In genomic region chrX:16832301-16832700, GRCh38 we compare ENCODE assay signal across 26 cellular contexts. TPM values are rescaled to one million over a fixed set of nuclear protein-coding genes. Genes with fewer than 3 reads are reported as not detected.
DNase-seq lines count a peak whose midpoint lies in the region; ATAC-seq and TF ChIP-seq lines count a peak whose summit lies in the region.
"Had no signal": no experiment of that assay in that cellular context is flagged by ENCODE, and none has a peak within 500 bp of the region (broad histone marks: within the 10 kb centered on the region; RNA-seq: fewer than 3 reads in every experiment).

No MANE protein-coding gene starts in this region.

- DNase-seq in activated naive CD4-positive, alpha-beta T cell treated with anti-CD3 and anti-CD28 coated beads, Interleukin-2, amount 10 ng/mL, durations not matched to agents 7 days and 5 days, result no peak
- DNase-seq in activated naive CD4-positive, alpha-beta T cell treated with anti-CD3 and anti-CD28 coated beads, Interleukin-2, amount 50 U/mL, for 16 hours, result no peak
- DNase-seq in WTC11 (ENCODE audit: low spot score), result no peak
- peak; percentile 56 for DNase-seq in iris pigment epithelial cell (ENCODE audit: low read depth)
- no peak for DNase-seq in retinal pigment epithelial cell (ENCODE audit: low read depth)
- DNase-seq in D341Med (ENCODE audit: low spot score), result no peak
- no peak for DNase-seq in dorsolateral prefrontal cortex
- DNase-seq: activated CD4-positive, alpha-beta T cell treated with anti-CD3 and anti-CD28 coated beads, Interleukin-2, amount 50 U/mL, for 1 hour; DMS153; kidney glomerular epithelial cell; MM.1S; naive B cell; NCI-H1417 treated with DMSO at 0.1 percent for 48 hours; NCI-H2171; NCI-H524 treated with DMSO at 0.1 percent for 48 hours; pancreas; sigmoid colon; stimulated activated CD4-positive, alpha-beta T cell treated with anti-CD3 and anti-CD28 coated beads, Interleukin-15, amount 100 ng/mL, for 24 hours; stimulated activated CD8-positive, alpha-beta memory T cell treated with anti-CD3 and anti-CD28 coated beads, Interleukin-4, amount 100 ng/mL, for 48 hours; uterus had no signal

- CTCF ChIA-PET in activated naive CD4-positive, alpha-beta T cell treated with anti-CD3 and anti-CD28 coated beads, Interleukin-2, amount 10 ng/mL, durations not matched to agents 7 days and 5 days (lab: Charles Lee), result interaction anchor here (0.5 kb wide), 1 partner anchor 71 kb away, joined by 3 read pairs; no protein-coding TSS in a partner anchor
- CTCF ChIA-PET in WTC11 (lab: Charles Lee), result no interaction called here

- intact Hi-C loops in dorsolateral prefrontal cortex (cut with DNase I), result no loop called here

- no peak overlapping the region for H3K4me3 Mint-ChIP-seq in activated naive CD4-positive, alpha-beta T cell treated with anti-CD3 and anti-CD28 coated beads, Interleukin-2, amount 10 ng/mL, durations not matched to agents 7 days and 5 days
- H3K4me3 Mint-ChIP-seq in WTC11, result no peak overlapping the region

- no peaks in the 10 kb centered on the region for H3K9me3 Mint-ChIP-seq in activated naive CD4-positive, alpha-beta T cell treated with anti-CD3 and anti-CD28 coated beads, Interleukin-2, amount 10 ng/mL, durations not matched to agents 7 days and 5 days
- no peaks in the 10 kb centered on the region for H3K9me3 Mint-ChIP-seq in WTC11

- TF ChIP-seq CTCF in WTC11 (IDR thresholded peaks at IDR 0.05) (no peak), retinal pigment epithelial cell (conservative IDR thresholded peaks at IDR 0.05; ENCODE audit: low read depth, low read length) (peak; percentile 19), dorsolateral prefrontal cortex (IDR thresholded peaks at IDR 0.05 in 54 of 56, conservative IDR thresholded peaks at IDR 0.05 in 2 of 56; ENCODE audit: low read depth in 1 of 56, partially characterized antibody in 56 of 56) (no peak)

- no peaks in the 10 kb centered on the region for H3K27me3 Mint-ChIP-seq in activated naive CD4-positive, alpha-beta T cell treated with anti-CD3 and anti-CD28 coated beads, Interleukin-2, amount 10 ng/mL, durations not matched to agents 7 days and 5 days
- no peaks in the 10 kb centered on the region for H3K27me3 Mint-ChIP-seq in WTC11 (ENCODE audit: low read depth)
- H3K27me3 Mint-ChIP-seq: naive B cell had no signal

- H3K27me3 ChIP-seq in dorsolateral prefrontal cortex, result peaks cover 0 to 5% (median 0%) of the 10 kb centered on the region in 45 donors
- H3K27me3 ChIP-seq: ascending aorta, pancreas, sigmoid colon, uterus had no signal

- ATAC-seq in WTC11 (0 out of 2 replicates have a peak, but pooled peaks have one; percentile 15), HG03139 (IDR thresholded peaks at IDR 0.05; ENCODE audit: unreplicated experiment) (no peak)
- ATAC-seq: K562, Panc1 had no signal

- H3K4me3 ChIP-seq in retinal pigment epithelial cell (ENCODE audit: low read length) (no peak overlapping the region), dorsolateral prefrontal cortex (no peak overlapping the region)
- H3K4me3 ChIP-seq: ascending aorta, HAP-1, K562, pancreas, sigmoid colon, uterus had no signal

- peak overlapping the region; percentile 58 for H3K27ac Mint-ChIP-seq in activated naive CD4-positive, alpha-beta T cell treated with anti-CD3 and anti-CD28 coated beads, Interleukin-2, amount 10 ng/mL, durations not matched to agents 7 days and 5 days
- H3K27ac Mint-ChIP-seq in WTC11, result no peak overlapping the region

- POLR2A ChIA-PET in WTC11 (lab: Charles Lee), result no interaction called here

- no peak overlapping the region for H3K27ac ChIP-seq in dorsolateral prefrontal cortex
- H3K27ac ChIP-seq: ascending aorta, C4-2B, pancreas, sigmoid colon, uterus had no signal

- peaks cover 10% of the 10 kb centered on the region for H3K36me3 Mint-ChIP-seq in activated naive CD4-positive, alpha-beta T cell treated with anti-CD3 and anti-CD28 coated beads, Interleukin-2, amount 10 ng/mL, durations not matched to agents 7 days and 5 days
- H3K36me3 Mint-ChIP-seq in WTC11, result peaks cover 44% of the 10 kb centered on the region

- H3K4me1 Mint-ChIP-seq in activated naive CD4-positive, alpha-beta T cell treated with anti-CD3 and anti-CD28 coated beads, Interleukin-2, amount 10 ng/mL, durations not matched to agents 7 days and 5 days, result no peaks in the 10 kb centered on the region
- peaks cover 31% of the 10 kb centered on the region for H3K4me1 Mint-ChIP-seq in WTC11

TF ChIP-seq in WTC11, 78 proteins besides CTCF, POLR2A, EP300 and RAD21:
- TF ChIP-seq TP53 (CRISPR knock-in tag; IDR thresholded peaks at IDR 0.05), result no peak
- no peak for TF ChIP-seq GTF2I (CRISPR knock-in tag; conservative IDR thresholded peaks at IDR 0.05)
- no peak for TF ChIP-seq ZNF512 (CRISPR knock-in tag; IDR thresholded peaks at IDR 0.05; ENCODE audit: borderline replicate concordance)
- TF ChIP-seq NR1H2 (CRISPR knock-in tag; IDR thresholded peaks at IDR 0.05), result no peak
- no peak for TF ChIP-seq KAT7 (CRISPR knock-in tag; IDR thresholded peaks at IDR 0.05; ENCODE audit: borderline replicate concordance)
- no peak for TF ChIP-seq ESRRA (CRISPR knock-in tag; IDR thresholded peaks at IDR 0.05; ENCODE audit: borderline replicate concordance)
- TF ChIP-seq CDX4 (CRISPR knock-in tag; IDR thresholded peaks at IDR 0.05; ENCODE audit: borderline replicate concordance), result no peak
- TF ChIP-seq CBFB (CRISPR knock-in tag; IDR thresholded peaks at IDR 0.05; ENCODE audit: low read depth), result no peak
- TF ChIP-seq MYBL2 (CRISPR knock-in tag; IDR thresholded peaks at IDR 0.05), result no peak
- TF ChIP-seq STAT6 (CRISPR knock-in tag; conservative IDR thresholded peaks at IDR 0.05; ENCODE audit: low read depth), result no peak
- TF ChIP-seq ZBTB21 (CRISPR knock-in tag; IDR thresholded peaks at IDR 0.05; ENCODE audit: borderline replicate concordance), result no peak
TF ChIP-seq in WTC11: peak in this region for 0.

RNA-seq across cellular contexts. Expression of gene RBBP7, which starts 37.9 kb away (rescaled TPM):
- total RNA-seq in WTC11 (2021) (113 to 120 TPM (median 118 TPM) in 3 replicates), dorsolateral prefrontal cortex (100 to 1,000 TPM in 7 of 120 experiments, 10 to 100 TPM in 113; 52.6 to 124 (median 81.9) TPM)

RNA-seq across cellular contexts. Expression of gene TXLNG, which starts 46.0 kb away (rescaled TPM):
- total RNA-seq in WTC11 (2021) (30.0 to 31.6 TPM (median 31.1 TPM) in 3 replicates), dorsolateral prefrontal cortex (10 to 100 TPM; 10.9 to 20.8 (median 16.2) TPM)
